ENCODE assay signal across 8 cellular contexts in genomic region chr5:96933764-96934163, GRCh38. TPM values are rescaled to one million over a fixed set of nuclear protein-coding genes. Genes with fewer than 3 reads are reported as not detected.
DNase-seq lines count a peak whose midpoint lies in the region; ATAC-seq and TF ChIP-seq lines count a peak whose summit lies in the region.

No MANE protein-coding gene starts in this region.

- peak overlapping the region; percentile 97 for H3K27ac ChIP-seq in right cardiac atrium (ENCODE audit: low read length)
- H3K27ac ChIP-seq in stomach smooth muscle (ENCODE audit: low read length) = peak overlapping the region; percentile 91

- DNase-seq in NCI-H345 (lab: John Stamatoyannopoulos, UW) (peak; percentile 6), NCI-H345 treated with DMSO at 0.1 percent for 48 hours (lab: John Stamatoyannopoulos, UW; ENCODE audit: unreplicated experiment) (no peak), T-cell (no peak), right cardiac atrium (no peak), HEK293T (ENCODE audit: extremely low spot score) (no peak)

- peaks cover 7% of the 10 kb centered on the region for H3K36me3 Mint-ChIP-seq in T-cell

- H3K36me3 ChIP-seq in stomach smooth muscle (ENCODE audit: control insufficient read depth in 2 of 2, insufficient read depth in 2 of 2, low read length in 2 of 2) = no peaks in the 10 kb centered on the region

- ATAC-seq in T-cell (replicated peaks in 1 of 4) (no peak), right cardiac atrium (no peak), HG02642 (IDR thresholded peaks at IDR 0.05; ENCODE audit: poor library complexity, unreplicated experiment) (no peak), GM21529 (IDR thresholded peaks at IDR 0.05; ENCODE audit: unreplicated experiment) (no peak)

- H3K4me1 ChIP-seq in right cardiac atrium (ENCODE audit: control insufficient read depth, insufficient read depth, low read length) (peaks cover 2% of the 10 kb centered on the region), stomach smooth muscle (ENCODE audit: control insufficient read depth, insufficient read depth, low read length) (peaks cover 18% of the 10 kb centered on the region)

- H3K27me3 ChIP-seq in right cardiac atrium (ENCODE audit: control insufficient read depth, insufficient read depth) = no peaks in the 10 kb centered on the region
- no peaks in the 10 kb centered on the region for H3K27me3 ChIP-seq in stomach smooth muscle (ENCODE audit: control insufficient read depth in 1 of 2, insufficient read depth in 2 of 2, low read length in 2 of 2)

- H3K27ac Mint-ChIP-seq in T-cell = peak overlapping the region; percentile 96 to 100

- WGBS in right cardiac atrium = 48% methylated on average over 4 of the region's 4 CpGs

- H3K9me3 Mint-ChIP-seq in T-cell = no peaks in the 10 kb centered on the region

- no peaks in the 10 kb centered on the region for H3K27me3 Mint-ChIP-seq in T-cell

- POLR2A ChIA-PET in T-cell (lab: Charles Lee) (interaction anchor here (0.5 to 1.0 kb wide), 4 partner anchors 31 to 1858 kb away, joined by 3 to 4 read pairs (median 3); no protein-coding TSS in a partner anchor), HEK293T (lab: Yijun Ruan, JAX) (interaction anchor here (0.6 to 1.2 kb wide), 4 partner anchors 49 to 125 kb away, joined by 3 to 4 read pairs (median 4); partner anchors contain the start of gene ERAP2)

- intact Hi-C loops in right cardiac atrium (cut with DNase I) = no loop called here

- H3K4me3 Mint-ChIP-seq in T-cell = peak overlapping the region; percentile 89 to 94 (median 90)

- H3K9ac ChIP-seq in stomach smooth muscle (ENCODE audit: low read length in 2 of 2) = peak overlapping the region; percentile 13 to 96

- no peaks in the 10 kb centered on the region for H3K9me3 ChIP-seq in right cardiac atrium (ENCODE audit: control insufficient read depth, low read length)
- no peaks in the 10 kb centered on the region for H3K9me3 ChIP-seq in stomach smooth muscle (ENCODE audit: control insufficient read depth in 2 of 2, low read length in 2 of 2)

- H3K4me3 ChIP-seq in right cardiac atrium (ENCODE audit: low read length) = peak overlapping the region; percentile 94
- peak overlapping the region; percentile 87 to 95 for H3K4me3 ChIP-seq in stomach smooth muscle (ENCODE audit: low read length in 2 of 2)

- H3K4me1 Mint-ChIP-seq in T-cell = peaks cover 70 to 74% (median 70%) of the 10 kb centered on the region in 3 donors

- CTCF ChIA-PET in T-cell (lab: Charles Lee) = interaction anchor here in 1 of 2 donors (1.0 to 1.4 kb wide), 4 partner anchors 37 to 118 kb away, joined by 3 to 6 read pairs (median 3); partner anchors contain the start of gene ERAP2
- CTCF ChIA-PET in HEK293T (lab: Yijun Ruan, JAX) = interaction anchor here (0.6 to 1.3 kb wide), 2 partner anchors 14 to 64 kb away, joined by 3 to 6 read pairs; no protein-coding TSS in a partner anchor

TF ChIP-seq in HEK293T, 16 proteins besides CTCF, POLR2A, EP300 and RAD21:
- no peak for TF ChIP-seq TARDBP (IDR thresholded peaks at IDR 0.05)
- TF ChIP-seq SUZ12 (IDR thresholded peaks at IDR 0.05) = no peak
- no peak for TF ChIP-seq SP1 (IDR thresholded peaks at IDR 0.05)
- TF ChIP-seq LEF1 (IDR thresholded peaks at IDR 0.05; ENCODE audit: borderline replicate concordance) = no peak
- no peak for TF ChIP-seq L3MBTL2 (conservative IDR thresholded peaks at IDR 0.05)
- no peak for TF ChIP-seq ELF4 (IDR thresholded peaks at IDR 0.05)
- TF ChIP-seq BHLHE40 (IDR thresholded peaks at IDR 0.05; ENCODE audit: borderline replicate concordance) = no peak
- no peak for TF ChIP-seq HDGF (IDR thresholded peaks at IDR 0.05; ENCODE audit: borderline replicate concordance)
- no peak for TF ChIP-seq FOXM1 (IDR thresholded peaks at IDR 0.05; ENCODE audit: borderline replicate concordance)
- no peak for TF ChIP-seq PKNOX1 (IDR thresholded peaks at IDR 0.05)

RNA-seq across cellular contexts. Expression of gene LNPEP, which starts 2.1 kb away (rescaled TPM):
- total RNA-seq in T-cell (100 to 1,000 TPM in 1 of 5 donors, 10 to 100 TPM in 4; 82.3 to 102 (median 86.3) TPM), right cardiac atrium (10 to 100 TPM; 56.5 to 70.1 (median 63.6) TPM)
- polyA plus RNA-seq in right cardiac atrium = 15.7 TPM

RNA-seq across cellular contexts. Expression of gene ERAP2, which starts 57.5 kb away (rescaled TPM):
- total RNA-seq in T-cell = 100 to 1,000 TPM in 1 of 5 donors, 10 to 100 TPM in 4; 40.4 to 162 (median 71.6) TPM
- total RNA-seq in right cardiac atrium = 1 to 10 TPM; 6.3 to 7.2 (median 7.0) TPM
- 0.81 TPM for polyA plus RNA-seq in right cardiac atrium

Comparison
In these comparisons a context has a peak if more than half of its experiments do, and no peak if none do; other contexts are left out.
1. RNA of gene ERAP2, which starts 57.5 kb away (total RNA-seq): 40.4 to 162 TPM in T-cell; 6.3 to 7.2 TPM in right cardiac atrium; every median in the first group is over 4 times any median in the second.